In the genomic region with DNA sequence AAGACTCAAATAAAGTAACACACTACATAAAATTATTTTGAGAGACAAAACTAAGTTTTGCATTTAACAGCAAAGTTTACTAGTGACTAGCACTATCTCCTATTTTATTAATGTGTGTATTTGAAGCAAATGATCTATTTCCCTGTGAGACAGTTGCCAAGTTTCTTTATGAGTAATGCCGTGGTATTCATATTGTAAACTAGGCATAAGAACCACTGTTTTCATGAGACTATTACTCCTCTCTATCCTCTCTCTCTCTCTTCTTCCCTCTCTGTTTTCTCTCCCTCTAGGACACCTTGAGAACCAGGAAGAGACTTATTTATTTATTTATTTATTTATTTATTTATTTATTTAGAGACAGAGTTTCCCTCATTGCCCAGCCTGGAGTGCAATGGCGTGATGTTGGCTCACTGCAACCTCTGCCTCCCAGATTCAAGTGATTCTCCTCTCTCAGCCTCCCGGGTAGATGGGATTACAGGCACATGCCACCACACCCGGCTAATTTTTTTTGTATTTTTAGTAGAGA, we compare ENCODE assay signal across 19 cellular contexts.
A peak's percentile ranks its signal among the peaks of the same experiment; 100 is the strongest.
DNase-seq lines count a peak whose midpoint lies in the region; ATAC-seq and TF ChIP-seq lines count a peak whose summit lies in the region.
"Had no signal": no experiment of that assay in that cellular context is flagged by ENCODE, and none has a peak within 500 bp of the region (broad histone marks: within the 10 kb centered on the region; RNA-seq: fewer than 3 reads in every experiment).

No MANE protein-coding gene starts in this region.

- H3K79me2 ChIP-seq in PC-3 (ENCODE audit: low read length): no peaks in the 10 kb centered on the region

- H3K9ac ChIP-seq in PC-3 (ENCODE audit: low read length): no peak overlapping the region
- H3K9ac ChIP-seq in mesenchymal stem cell (ENCODE audit: low read length): no peak overlapping the region
- H3K9ac ChIP-seq: BLaER1 had no signal

- 100% methylated on average over 3 of the region's 4 CpGs for WGBS in mesenchymal stem cell

- intact Hi-C loops in PC-3 (cut with micrococcal nuclease): no loop called here

- no peak overlapping the region for H4K91ac ChIP-seq in mesenchymal stem cell (ENCODE audit: low read length)

- H2BK120ac ChIP-seq in mesenchymal stem cell (ENCODE audit: low read depth, low read length): no peak overlapping the region

- H3K14ac ChIP-seq in mesenchymal stem cell (ENCODE audit: low read length in 2 of 2): no peak overlapping the region

- H3K18ac ChIP-seq in mesenchymal stem cell (ENCODE audit: low read depth in 1 of 2, low read length in 2 of 2): no peak overlapping the region

- H3K23ac ChIP-seq in mesenchymal stem cell (ENCODE audit: low read length in 2 of 2): no peak overlapping the region

- H3K27ac ChIP-seq in PC-3 (ENCODE audit: low read length): peak overlapping the region; percentile 17; the same call in 1 of the 2 replicates
- H3K27ac ChIP-seq in mesenchymal stem cell (ENCODE audit: low read length, poor library complexity, severe bottlenecking): no peak overlapping the region
- H3K27ac ChIP-seq: BLaER1, tibial nerve had no signal

- no peak overlapping the region for H2AK5ac ChIP-seq in mesenchymal stem cell (ENCODE audit: low read length, severe bottlenecking)

- H2AFZ ChIP-seq in PC-3 (ENCODE audit: low read length) (no peak overlapping the region), mesenchymal stem cell (ENCODE audit: low read depth, low read length) (no peak overlapping the region)

- H2BK5ac ChIP-seq in mesenchymal stem cell (ENCODE audit: low read depth, low read length, poor library complexity, severe bottlenecking): no peak overlapping the region

- H4K8ac ChIP-seq in mesenchymal stem cell (ENCODE audit: low read length): no peak overlapping the region

- H3F3A ChIP-seq in PC-3 (ENCODE audit: low read length, unreplicated experiment): no peaks in the 10 kb centered on the region

- H3K9me2 ChIP-seq in PC-3 (replicated peaks; ENCODE audit: low read length): no peaks in the 10 kb centered on the region

- H3K4ac ChIP-seq in mesenchymal stem cell (ENCODE audit: low read depth in 1 of 2, low read length in 2 of 2): no peak overlapping the region

- CTCF ChIA-PET in PC-3 (lab: Charles Lee): no interaction called here

- peak; percentile 9 for DNase-seq in GM03348 (ENCODE audit: low spot score)
- DNase-seq in PC-3: peak; percentile 70
- peak; percentile 43 for DNase-seq in epithelial cell of esophagus (ENCODE audit: low read depth)
- peak; percentile 34 for DNase-seq in mesenchymal stem cell
- no peak for DNase-seq in retina
- no peak for DNase-seq in cerebellum (ENCODE audit: low spot score)
- DNase-seq: activated B cell treated with CpG ODN at 0.5 μM for 24 hours; cerebellar nuclear complex; immature natural killer cell; MM.1S; naive thymus-derived CD4-positive, alpha-beta T cell; NCI-H446; SHP77 treated with DMSO at 0.1 percent for 48 hours had no signal

- ATAC-seq in PC-3: peak; percentile 90
- ATAC-seq in HG03565 (IDR thresholded peaks at IDR 0.05; ENCODE audit: unreplicated experiment): no peak
- ATAC-seq in HG02678 (IDR thresholded peaks at IDR 0.05; ENCODE audit: unreplicated experiment): no peak
- ATAC-seq: HCT116; naive thymus-derived CD4-positive, alpha-beta T cell; stimulated activated effector memory CD8-positive, alpha-beta T cell treated with anti-CD3 and anti-CD28 coated beads, Interleukin-12 subunit alpha, Interleukin-12 subunit beta, amount 100 ng/mL, for 72 hours had no signal

- H3K4me1 ChIP-seq in PC-3 (ENCODE audit: insufficient read depth, low read length) (peaks cover 36% of the 10 kb centered on the region), mesenchymal stem cell (ENCODE audit: control insufficient read depth, insufficient read depth, low read depth, low read length) (peaks cover 7% of the 10 kb centered on the region)

- no peaks in the 10 kb centered on the region for H3K9me3 ChIP-seq in PC-3 (ENCODE audit: low read length)
- no peaks in the 10 kb centered on the region for H3K9me3 ChIP-seq in mesenchymal stem cell (ENCODE audit: control insufficient read depth, low read length)
- H3K9me3 ChIP-seq: BLaER1, tibial nerve had no signal

- peaks cover 2% of the 10 kb centered on the region for H3K79me1 ChIP-seq in mesenchymal stem cell (replicated peaks; ENCODE audit: low read length, poor library complexity, severe bottlenecking)

- H3K4me3 ChIP-seq in PC-3 (ENCODE audit: low read length): no peak overlapping the region
- H3K4me3 ChIP-seq in epithelial cell of esophagus (ENCODE audit: low read length): no peak overlapping the region
- no peak overlapping the region for H3K4me3 ChIP-seq in mesenchymal stem cell (ENCODE audit: insufficient read depth in 1 of 2, low read depth in 1 of 2, low read length in 2 of 2)
- H3K4me3 ChIP-seq: BLaER1, tibial nerve had no signal

- H3K4me2 ChIP-seq in PC-3 (ENCODE audit: low read length) (peak overlapping the region; percentile 22; the same call in 1 of the 2 replicates), mesenchymal stem cell (ENCODE audit: low read length, poor library complexity, severe bottlenecking) (no peak overlapping the region)
- H3K4me2 ChIP-seq: BLaER1 had no signal

- H3K36me3 ChIP-seq in PC-3 (ENCODE audit: low read depth, low read length) (no peaks in the 10 kb centered on the region), mesenchymal stem cell (ENCODE audit: control insufficient read depth in 1 of 2, insufficient read depth in 2 of 2, low read depth in 1 of 2, low read length in 2 of 2) (peaks cover 0 to 5% of the 10 kb centered on the region in 2 experiments)
- H3K36me3 ChIP-seq: BLaER1, tibial nerve had no signal

- no peaks in the 10 kb centered on the region for H3K27me3 ChIP-seq in PC-3 (ENCODE audit: low read length)
- H3K27me3 ChIP-seq in mesenchymal stem cell (ENCODE audit: control insufficient read depth in 1 of 2, insufficient read depth in 1 of 2, low read length in 2 of 2): no peaks in the 10 kb centered on the region
- H3K27me3 ChIP-seq: BLaER1, tibial nerve had no signal

- BruUV-seq in PC-3 (replicated peaks; lab: Mats Ljungman, UMichigan): no TSS peak

- TF ChIP-seq CTCF in PC-3 (conservative IDR thresholded peaks at IDR 0.05; ENCODE audit: low read depth, low read length): no peak
- TF ChIP-seq CTCF in epithelial cell of esophagus (IDR thresholded peaks at IDR 0.05; ENCODE audit: insufficient read depth, low read depth, low read length, missing control alignments): no peak

- no peak overlapping the region for H2BK15ac ChIP-seq in mesenchymal stem cell (ENCODE audit: low read depth, poor library complexity, severe bottlenecking)

- POLR2A ChIA-PET in PC-3 (lab: Charles Lee; ENCODE audit: unreplicated experiment): no interaction called here

- no peaks in the 10 kb centered on the region for H4K20me1 ChIP-seq in PC-3 (ENCODE audit: low read length)
- H4K20me1 ChIP-seq: BLaER1 had no signal

- no peak overlapping the region for H2BK12ac ChIP-seq in mesenchymal stem cell (ENCODE audit: low read length in 2 of 2)

Comparison
In these comparisons a context has a peak if more than half of its experiments do, and no peak if none do; other contexts are left out.
1. DNase-seq: peak in GM03348 (single experiment), PC-3 (single experiment), epithelial cell of esophagus (single experiment) and mesenchymal stem cell (single experiment); none in retina (single experiment) and cerebellum (single experiment).